ENCODE assay signal across 31 cellular contexts in the genomic region with DNA sequence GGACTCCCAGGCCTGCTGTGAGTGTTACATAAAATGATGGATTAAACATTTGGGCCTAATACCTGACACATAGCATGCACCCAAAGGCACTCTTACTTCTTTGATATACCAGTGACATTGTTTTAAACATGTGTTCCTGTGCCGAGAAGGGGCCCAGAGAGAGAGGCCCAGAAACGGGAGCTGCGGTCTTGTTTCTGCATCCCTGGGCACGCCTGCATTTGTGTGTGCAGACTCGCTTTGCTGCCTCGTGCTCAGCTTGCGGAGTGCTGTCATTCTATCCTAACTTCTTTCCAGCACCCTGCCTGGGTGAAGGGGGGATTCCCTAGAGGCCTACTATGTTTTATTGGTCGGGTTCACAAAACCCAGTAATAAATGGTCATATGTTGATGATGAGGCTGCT.
"Had no signal": no experiment of that assay in that cellular context is flagged by ENCODE, and none has a peak within 500 bp of the region (broad histone marks: within the 10 kb centered on the region; RNA-seq: fewer than 3 reads in every experiment).

No MANE protein-coding gene starts in this region.

- H3K27ac Mint-ChIP-seq: activated CD4-positive, alpha-beta memory T cell treated with anti-CD3 and anti-CD28 coated beads for 36 hours; activated CD4-positive, alpha-beta T cell treated with anti-CD3 and anti-CD28 coated beads for 36 hours; activated CD4-positive, alpha-beta T cell treated with anti-CD3 and anti-CD28 coated beads, Interleukin-2, amount 10 ng/mL, durations not matched to agents 24 days and 14 days; activated CD8-positive, alpha-beta memory T cell treated with anti-CD3 and anti-CD28 coated beads, Interleukin-2, amount 10 ng/mL, durations not matched to agents 7 days and 5 days; activated CD8-positive, alpha-beta T cell treated with anti-CD3 and anti-CD28 coated beads, Interleukin-2, amount 10 ng/mL, durations not matched to agents 7 days and 5 days; activated naive CD4-positive, alpha-beta T cell treated with anti-CD3 and anti-CD28 coated beads for 36 hours; activated naive CD4-positive, alpha-beta T cell treated with anti-CD3 and anti-CD28 coated beads, Interleukin-2, amount 50 U/mL, for 24 hours; activated naive CD8-positive, alpha-beta T cell treated with anti-CD3 and anti-CD28 coated beads for 36 hours; activated naive CD8-positive, alpha-beta T cell treated with anti-CD3 and anti-CD28 coated beads, Interleukin-2, amount 50 U/mL, for 24 hours; activated T-helper 1 cell treated with anti-CD3 and anti-CD28 coated beads, Interleukin-12 subunit alpha, Interleukin-12 subunit beta, Interleukin-2, Interleukin-4 antibody, amounts not matched to agents 30 ng/mL and 10 ng/mL and 1 ng/mL, durations not matched to agents 14 hours and 24 hours and 36 hours; activated T-helper 2 cell treated with anti-CD3 and anti-CD28 coated beads, Interferon-gamma antibody, Interleukin-2, Interleukin-4, amounts not matched to agents 10 μg/mL and 5 μg/mL and 100 μg/mL, durations not matched to agents 14 hours and 24 hours and 36 hours; dendritic cell treated with granulocyte-macrophage colony-stimulating factor and Interleukin-4, amounts not matched to agents 40 ng/mL and 50 ng/mL, for 4 days; endodermal cell; T-cell; T-helper 1 cell treated with Interleukin-12 subunit alpha and Interleukin-12 subunit beta and Interleukin-4 antibody, amounts not matched to agents 30 μg/mL and 1 μg/mL, for 36 hours had no signal

- H3K27me3 Mint-ChIP-seq: activated CD4-positive, alpha-beta memory T cell treated with anti-CD3 and anti-CD28 coated beads for 36 hours; activated CD4-positive, alpha-beta T cell treated with anti-CD3 and anti-CD28 coated beads for 36 hours; activated CD4-positive, alpha-beta T cell treated with anti-CD3 and anti-CD28 coated beads, Interleukin-2, amount 10 ng/mL, durations not matched to agents 24 days and 14 days; activated naive CD4-positive, alpha-beta T cell treated with anti-CD3 and anti-CD28 coated beads, Interleukin-2, amount 50 U/mL, for 24 hours; activated naive CD8-positive, alpha-beta T cell treated with anti-CD3 and anti-CD28 coated beads, Interleukin-2, amount 50 U/mL, for 24 hours; dendritic cell treated with granulocyte-macrophage colony-stimulating factor and Interleukin-4, amounts not matched to agents 40 ng/mL and 50 ng/mL, for 4 days had no signal

- H3K27ac ChIP-seq: adrenal gland, ascending aorta, brain microvascular endothelial cell, coronary artery had no signal

- H3K4me1 ChIP-seq: adrenal gland, ascending aorta had no signal

- ATAC-seq: activated CD4-positive, alpha-beta T cell treated with anti-CD3 and anti-CD28 coated beads for 36 hours; activated CD8-positive, alpha-beta memory T cell treated with anti-CD3 and anti-CD28 coated beads, Interleukin-2, amount 10 ng/mL, durations not matched to agents 7 days and 5 days; activated CD8-positive, alpha-beta T cell treated with anti-CD3 and anti-CD28 coated beads, Interleukin-2, amount 10 ng/mL, durations not matched to agents 7 days and 5 days; activated naive CD8-positive, alpha-beta T cell treated with anti-CD3 and anti-CD28 coated beads, Interleukin-2, amount 50 U/mL, for 24 hours; T-cell had no signal

- H3K9me3 Mint-ChIP-seq: activated CD4-positive, alpha-beta memory T cell treated with anti-CD3 and anti-CD28 coated beads for 36 hours; activated CD4-positive, alpha-beta T cell treated with anti-CD3 and anti-CD28 coated beads, Interleukin-2, amount 10 ng/mL, durations not matched to agents 24 days and 14 days; activated naive CD4-positive, alpha-beta T cell treated with anti-CD3 and anti-CD28 coated beads for 36 hours; activated naive CD4-positive, alpha-beta T cell treated with anti-CD3 and anti-CD28 coated beads, Interleukin-2, amount 50 U/mL, for 24 hours; activated naive CD8-positive, alpha-beta T cell treated with anti-CD3 and anti-CD28 coated beads for 36 hours; activated naive CD8-positive, alpha-beta T cell treated with anti-CD3 and anti-CD28 coated beads, Interleukin-2, amount 50 U/mL, for 24 hours; activated T-helper 1 cell treated with anti-CD3 and anti-CD28 coated beads, Interleukin-12 subunit alpha, Interleukin-12 subunit beta, Interleukin-2, Interleukin-4 antibody, amounts not matched to agents 30 ng/mL and 10 ng/mL and 1 ng/mL, durations not matched to agents 14 hours and 24 hours and 36 hours; activated T-helper 2 cell treated with anti-CD3 and anti-CD28 coated beads, Interferon-gamma antibody, Interleukin-2, Interleukin-4, amounts not matched to agents 10 μg/mL and 5 μg/mL and 100 μg/mL, durations not matched to agents 14 hours and 24 hours and 36 hours; central memory CD8-positive, alpha-beta T cell; dendritic cell treated with granulocyte-macrophage colony-stimulating factor and Interleukin-4, amounts not matched to agents 40 ng/mL and 50 ng/mL, for 4 days; endodermal cell; T-cell; T-helper 1 cell treated with Interleukin-12 subunit alpha and Interleukin-12 subunit beta and Interleukin-4 antibody, amounts not matched to agents 30 μg/mL and 1 μg/mL, for 36 hours had no signal

- DNase-seq: activated CD4-positive, alpha-beta memory T cell treated with anti-CD3 and anti-CD28 coated beads for 36 hours; activated CD4-positive, alpha-beta T cell treated with anti-CD3 and anti-CD28 coated beads for 36 hours; activated CD4-positive, alpha-beta T cell treated with anti-CD3 and anti-CD28 coated beads, Interleukin-2, amount 10 ng/mL, durations not matched to agents 24 days and 14 days; activated CD4-positive, CD25-positive, alpha-beta regulatory T cell; activated CD4-positive, CD25-positive, alpha-beta regulatory T cell treated with anti-CD3 and anti-CD28 coated beads, Interleukin-2, amount 50 U/mL, for 72 hours; activated CD8-positive, alpha-beta memory T cell treated with anti-CD3 and anti-CD28 coated beads, Interleukin-2, amount 10 ng/mL, durations not matched to agents 7 days and 5 days; activated CD8-positive, alpha-beta memory T cell treated with anti-CD3 and anti-CD28 coated beads, Interleukin-2, amount 50 U/mL, for 4 hours; activated CD8-positive, alpha-beta T cell treated with anti-CD3 and anti-CD28 coated beads, Interleukin-2, amount 10 ng/mL, durations not matched to agents 7 days and 5 days; activated effector memory CD4-positive, alpha-beta T cell treated with anti-CD3 and anti-CD28 coated beads, Interleukin-2, amount 50 U/mL, for 16 hours; activated naive CD4-positive, alpha-beta T cell treated with anti-CD3 and anti-CD28 coated beads for 36 hours; activated naive CD8-positive, alpha-beta T cell treated with anti-CD3 and anti-CD28 coated beads for 36 hours; activated naive CD8-positive, alpha-beta T cell treated with anti-CD3 and anti-CD28 coated beads, Interleukin-2, amount 50 U/mL, for 24 hours; activated T-cell treated with anti-CD3 and anti-CD28 coated beads, Interleukin-2, amount 50 U/mL, for 1 hour; activated T-cell treated with anti-CD3 and anti-CD28 coated beads, Interleukin-2, amount 50 U/mL, for 48 hours; adrenal gland; brain microvascular endothelial cell; dorsolateral prefrontal cortex; effector memory CD4-positive, alpha-beta T cell; endodermal cell; foreskin fibroblast; head of caudate nucleus; T-cell; T1000 had no signal

- H3K4me3 Mint-ChIP-seq: activated CD4-positive, alpha-beta memory T cell treated with anti-CD3 and anti-CD28 coated beads for 36 hours; activated CD4-positive, alpha-beta T cell treated with anti-CD3 and anti-CD28 coated beads for 36 hours; activated CD4-positive, alpha-beta T cell treated with anti-CD3 and anti-CD28 coated beads, Interleukin-2, amount 10 ng/mL, durations not matched to agents 24 days and 14 days; activated CD8-positive, alpha-beta memory T cell treated with anti-CD3 and anti-CD28 coated beads, Interleukin-2, amount 10 ng/mL, durations not matched to agents 7 days and 5 days; activated CD8-positive, alpha-beta T cell treated with anti-CD3 and anti-CD28 coated beads, Interleukin-2, amount 10 ng/mL, durations not matched to agents 7 days and 5 days; activated naive CD4-positive, alpha-beta T cell treated with anti-CD3 and anti-CD28 coated beads for 36 hours; activated naive CD4-positive, alpha-beta T cell treated with anti-CD3 and anti-CD28 coated beads, Interleukin-2, amount 50 U/mL, for 24 hours; activated naive CD8-positive, alpha-beta T cell treated with anti-CD3 and anti-CD28 coated beads for 36 hours; activated naive CD8-positive, alpha-beta T cell treated with anti-CD3 and anti-CD28 coated beads, Interleukin-2, amount 50 U/mL, for 24 hours; activated T-helper 1 cell treated with anti-CD3 and anti-CD28 coated beads, Interleukin-12 subunit alpha, Interleukin-12 subunit beta, Interleukin-2, Interleukin-4 antibody, amounts not matched to agents 30 ng/mL and 10 ng/mL and 1 ng/mL, durations not matched to agents 14 hours and 24 hours and 36 hours; central memory CD8-positive, alpha-beta T cell; dendritic cell treated with granulocyte-macrophage colony-stimulating factor and Interleukin-4, amounts not matched to agents 40 ng/mL and 50 ng/mL, for 4 days; endodermal cell; T-cell; T-helper 1 cell treated with Interleukin-12 subunit alpha and Interleukin-12 subunit beta and Interleukin-4 antibody, amounts not matched to agents 30 μg/mL and 1 μg/mL, for 36 hours had no signal

- H3K4me1 Mint-ChIP-seq: activated CD4-positive, alpha-beta T cell treated with anti-CD3 and anti-CD28 coated beads for 36 hours; activated CD4-positive, alpha-beta T cell treated with anti-CD3 and anti-CD28 coated beads, Interleukin-2, amount 10 ng/mL, durations not matched to agents 24 days and 14 days; activated CD8-positive, alpha-beta memory T cell treated with anti-CD3 and anti-CD28 coated beads, Interleukin-2, amount 10 ng/mL, durations not matched to agents 7 days and 5 days; activated naive CD4-positive, alpha-beta T cell treated with anti-CD3 and anti-CD28 coated beads, Interleukin-2, amount 50 U/mL, for 24 hours; activated naive CD8-positive, alpha-beta T cell treated with anti-CD3 and anti-CD28 coated beads for 36 hours; activated naive CD8-positive, alpha-beta T cell treated with anti-CD3 and anti-CD28 coated beads, Interleukin-2, amount 50 U/mL, for 24 hours; central memory CD8-positive, alpha-beta T cell; T-cell had no signal

- H3K36me3 ChIP-seq: adrenal gland, ascending aorta, brain microvascular endothelial cell had no signal

- H3K4me3 ChIP-seq: adrenal gland, ascending aorta, coronary artery, dorsolateral prefrontal cortex had no signal

- H3K36me3 Mint-ChIP-seq: activated CD4-positive, alpha-beta memory T cell treated with anti-CD3 and anti-CD28 coated beads for 36 hours; activated CD8-positive, alpha-beta memory T cell treated with anti-CD3 and anti-CD28 coated beads, Interleukin-2, amount 10 ng/mL, durations not matched to agents 7 days and 5 days; activated naive CD4-positive, alpha-beta T cell treated with anti-CD3 and anti-CD28 coated beads, Interleukin-2, amount 50 U/mL, for 24 hours; activated naive CD8-positive, alpha-beta T cell treated with anti-CD3 and anti-CD28 coated beads for 36 hours; T-cell had no signal

- H3K27me3 ChIP-seq: adrenal gland, ascending aorta, brain microvascular endothelial cell, dorsolateral prefrontal cortex had no signal

- H3K9me3 ChIP-seq: adrenal gland, ascending aorta had no signal
